3 cellular contexts compared by ENCODE assay signal in the genomic region with DNA sequence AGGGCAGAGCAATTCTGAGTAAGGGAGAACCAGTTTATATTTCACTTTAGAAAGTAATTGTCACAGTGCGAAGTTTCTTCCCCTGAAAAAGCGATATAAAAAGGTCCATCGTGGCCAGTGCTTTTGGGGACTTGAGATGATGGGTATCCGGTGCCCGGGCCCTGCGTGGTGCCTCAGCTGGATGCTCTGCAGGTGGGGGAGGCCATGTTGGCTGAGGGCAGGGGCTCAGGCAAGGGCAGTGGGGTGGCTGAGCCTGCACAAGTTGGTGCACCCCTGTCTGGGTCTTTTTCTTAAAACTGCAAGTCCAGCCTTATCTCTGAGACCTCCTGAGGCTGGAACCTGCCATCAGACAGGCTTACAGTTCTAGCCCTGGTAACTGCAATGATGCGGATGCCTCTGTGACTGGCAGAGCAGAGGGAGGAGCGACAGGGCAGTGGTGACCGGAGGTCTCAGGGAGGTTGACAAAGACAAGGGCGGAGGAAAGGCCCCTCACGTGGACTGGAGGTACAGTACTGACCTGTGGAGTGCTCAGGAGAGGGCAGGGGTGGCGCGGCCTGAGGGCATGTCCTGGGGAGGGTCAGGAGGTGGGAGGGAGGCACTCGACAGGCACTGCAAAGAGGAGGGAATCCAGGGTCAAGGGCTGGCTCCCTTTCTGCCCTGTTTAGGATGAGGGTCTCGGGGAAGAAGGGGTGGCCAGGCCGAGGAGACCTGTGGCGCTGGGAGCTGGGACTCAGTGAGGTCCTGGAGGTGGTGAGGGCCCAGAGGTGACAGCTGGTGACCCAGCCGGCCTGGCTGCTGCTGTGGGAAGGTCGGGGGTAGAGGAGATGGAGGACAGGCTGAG.
TF ChIP-seq lines count a peak whose summit lies in the region.

No MANE protein-coding gene starts in this region.

TF ChIP-seq in SK-N-SH, 30 proteins besides CTCF, POLR2A, EP300 and RAD21:
- TF ChIP-seq GATA2 (CRISPR knock-in tag; IDR thresholded peaks at IDR 0.05) (no peak), RXRA (IDR thresholded peaks at IDR 0.05; ENCODE audit: borderline replicate concordance, low read depth) (no peak), NRF1 (IDR thresholded peaks at IDR 0.05; ENCODE audit: low read depth, low read length) (no peak), MXI1 (IDR thresholded peaks at IDR 0.05; ENCODE audit: low read depth, low read length) (no peak), FOXM1 (IDR thresholded peaks at IDR 0.05; ENCODE audit: low read depth) (no peak), JUND (IDR thresholded peaks at IDR 0.05) (no peak), FOXJ3 (CRISPR knock-in tag; IDR thresholded peaks at IDR 0.05) (no peak), SMC3 (IDR thresholded peaks at IDR 0.05; ENCODE audit: low read depth, low read length) (no peak), POLR2AphosphoS5 (IDR thresholded peaks at IDR 0.05; ENCODE audit: low read depth, low read length) (no peak), CHD2 (IDR thresholded peaks at IDR 0.05; ENCODE audit: low read length, partially characterized antibody) (no peak), ELF1 (IDR thresholded peaks at IDR 0.05) (no peak), TCF12 (IDR thresholded peaks at IDR 0.05) (no peak)
- TF ChIP-seq, protein P1, sequence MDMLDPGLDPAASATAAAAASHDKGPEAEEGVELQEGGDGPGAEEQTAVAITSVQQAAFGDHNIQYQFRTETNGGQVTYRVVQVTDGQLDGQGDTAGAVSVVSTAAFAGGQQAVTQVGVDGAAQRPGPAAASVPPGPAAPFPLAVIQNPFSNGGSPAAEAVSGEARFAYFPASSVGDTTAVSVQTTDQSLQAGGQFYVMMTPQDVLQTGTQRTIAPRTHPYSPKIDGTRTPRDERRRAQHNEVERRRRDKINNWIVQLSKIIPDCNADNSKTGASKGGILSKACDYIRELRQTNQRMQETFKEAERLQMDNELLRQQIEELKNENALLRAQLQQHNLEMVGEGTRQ (IDR thresholded peaks at IDR 0.05; ENCODE audit: borderline replicate concordance, low read depth, low read length), result no peak
- TF ChIP-seq, protein P2, sequence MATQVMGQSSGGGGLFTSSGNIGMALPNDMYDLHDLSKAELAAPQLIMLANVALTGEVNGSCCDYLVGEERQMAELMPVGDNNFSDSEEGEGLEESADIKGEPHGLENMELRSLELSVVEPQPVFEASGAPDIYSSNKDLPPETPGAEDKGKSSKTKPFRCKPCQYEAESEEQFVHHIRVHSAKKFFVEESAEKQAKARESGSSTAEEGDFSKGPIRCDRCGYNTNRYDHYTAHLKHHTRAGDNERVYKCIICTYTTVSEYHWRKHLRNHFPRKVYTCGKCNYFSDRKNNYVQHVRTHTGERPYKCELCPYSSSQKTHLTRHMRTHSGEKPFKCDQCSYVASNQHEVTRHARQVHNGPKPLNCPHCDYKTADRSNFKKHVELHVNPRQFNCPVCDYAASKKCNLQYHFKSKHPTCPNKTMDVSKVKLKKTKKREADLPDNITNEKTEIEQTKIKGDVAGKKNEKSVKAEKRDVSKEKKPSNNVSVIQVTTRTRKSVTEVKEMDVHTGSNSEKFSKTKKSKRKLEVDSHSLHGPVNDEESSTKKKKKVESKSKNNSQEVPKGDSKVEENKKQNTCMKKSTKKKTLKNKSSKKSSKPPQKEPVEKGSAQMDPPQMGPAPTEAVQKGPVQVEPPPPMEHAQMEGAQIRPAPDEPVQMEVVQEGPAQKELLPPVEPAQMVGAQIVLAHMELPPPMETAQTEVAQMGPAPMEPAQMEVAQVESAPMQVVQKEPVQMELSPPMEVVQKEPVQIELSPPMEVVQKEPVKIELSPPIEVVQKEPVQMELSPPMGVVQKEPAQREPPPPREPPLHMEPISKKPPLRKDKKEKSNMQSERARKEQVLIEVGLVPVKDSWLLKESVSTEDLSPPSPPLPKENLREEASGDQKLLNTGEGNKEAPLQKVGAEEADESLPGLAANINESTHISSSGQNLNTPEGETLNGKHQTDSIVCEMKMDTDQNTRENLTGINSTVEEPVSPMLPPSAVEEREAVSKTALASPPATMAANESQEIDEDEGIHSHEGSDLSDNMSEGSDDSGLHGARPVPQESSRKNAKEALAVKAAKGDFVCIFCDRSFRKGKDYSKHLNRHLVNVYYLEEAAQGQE (IDR thresholded peaks at IDR 0.05; ENCODE audit: low read depth, low read length), result no peak
- TF ChIP-seq, protein P3, sequence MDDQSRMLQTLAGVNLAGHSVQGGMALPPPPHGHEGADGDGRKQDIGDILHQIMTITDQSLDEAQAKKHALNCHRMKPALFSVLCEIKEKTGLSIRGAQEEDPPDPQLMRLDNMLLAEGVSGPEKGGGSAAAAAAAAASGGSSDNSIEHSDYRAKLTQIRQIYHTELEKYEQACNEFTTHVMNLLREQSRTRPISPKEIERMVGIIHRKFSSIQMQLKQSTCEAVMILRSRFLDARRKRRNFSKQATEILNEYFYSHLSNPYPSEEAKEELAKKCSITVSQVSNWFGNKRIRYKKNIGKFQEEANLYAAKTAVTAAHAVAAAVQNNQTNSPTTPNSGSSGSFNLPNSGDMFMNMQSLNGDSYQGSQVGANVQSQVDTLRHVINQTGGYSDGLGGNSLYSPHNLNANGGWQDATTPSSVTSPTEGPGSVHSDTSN (IDR thresholded peaks at IDR 0.05), result no peak

TF ChIP-seq in SK-N-SH treated with all-trans-retinoic acid at 6 μM for 48 hours, 23 proteins besides CTCF, POLR2A, EP300 and RAD21:
- TF ChIP-seq ZFP30 (CRISPR knock-in tag; IDR thresholded peaks at IDR 0.05) (no peak), SNAI2 (CRISPR knock-in tag; IDR thresholded peaks at IDR 0.05) (no peak), ZC3H10 (CRISPR knock-in tag; IDR thresholded peaks at IDR 0.05) (no peak), ZNF565 (CRISPR knock-in tag; conservative IDR thresholded peaks at IDR 0.05; ENCODE audit: low read depth) (no peak), ESRRG (CRISPR knock-in tag; IDR thresholded peaks at IDR 0.05) (no peak)
- TF ChIP-seq, protein P4, sequence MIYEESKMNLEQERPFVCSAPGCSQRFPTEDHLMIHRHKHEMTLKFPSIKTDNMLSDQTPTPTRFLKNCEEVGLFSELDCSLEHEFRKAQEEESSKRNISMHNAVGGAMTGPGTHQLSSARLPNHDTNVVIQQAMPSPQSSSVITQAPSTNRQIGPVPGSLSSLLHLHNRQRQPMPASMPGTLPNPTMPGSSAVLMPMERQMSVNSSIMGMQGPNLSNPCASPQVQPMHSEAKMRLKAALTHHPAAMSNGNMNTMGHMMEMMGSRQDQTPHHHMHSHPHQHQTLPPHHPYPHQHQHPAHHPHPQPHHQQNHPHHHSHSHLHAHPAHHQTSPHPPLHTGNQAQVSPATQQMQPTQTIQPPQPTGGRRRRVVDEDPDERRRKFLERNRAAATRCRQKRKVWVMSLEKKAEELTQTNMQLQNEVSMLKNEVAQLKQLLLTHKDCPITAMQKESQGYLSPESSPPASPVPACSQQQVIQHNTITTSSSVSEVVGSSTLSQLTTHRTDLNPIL (CRISPR knock-in tag; IDR thresholded peaks at IDR 0.05; ENCODE audit: low read depth), result no peak

TF ChIP-seq in HepG2, 621 proteins besides CTCF, POLR2A, EP300 and RAD21 (continues in another document):
- no peak for TF ChIP-seq ZFAT (CRISPR knock-in tag; conservative IDR thresholded peaks at IDR 0.05)
- TF ChIP-seq, protein P5, sequence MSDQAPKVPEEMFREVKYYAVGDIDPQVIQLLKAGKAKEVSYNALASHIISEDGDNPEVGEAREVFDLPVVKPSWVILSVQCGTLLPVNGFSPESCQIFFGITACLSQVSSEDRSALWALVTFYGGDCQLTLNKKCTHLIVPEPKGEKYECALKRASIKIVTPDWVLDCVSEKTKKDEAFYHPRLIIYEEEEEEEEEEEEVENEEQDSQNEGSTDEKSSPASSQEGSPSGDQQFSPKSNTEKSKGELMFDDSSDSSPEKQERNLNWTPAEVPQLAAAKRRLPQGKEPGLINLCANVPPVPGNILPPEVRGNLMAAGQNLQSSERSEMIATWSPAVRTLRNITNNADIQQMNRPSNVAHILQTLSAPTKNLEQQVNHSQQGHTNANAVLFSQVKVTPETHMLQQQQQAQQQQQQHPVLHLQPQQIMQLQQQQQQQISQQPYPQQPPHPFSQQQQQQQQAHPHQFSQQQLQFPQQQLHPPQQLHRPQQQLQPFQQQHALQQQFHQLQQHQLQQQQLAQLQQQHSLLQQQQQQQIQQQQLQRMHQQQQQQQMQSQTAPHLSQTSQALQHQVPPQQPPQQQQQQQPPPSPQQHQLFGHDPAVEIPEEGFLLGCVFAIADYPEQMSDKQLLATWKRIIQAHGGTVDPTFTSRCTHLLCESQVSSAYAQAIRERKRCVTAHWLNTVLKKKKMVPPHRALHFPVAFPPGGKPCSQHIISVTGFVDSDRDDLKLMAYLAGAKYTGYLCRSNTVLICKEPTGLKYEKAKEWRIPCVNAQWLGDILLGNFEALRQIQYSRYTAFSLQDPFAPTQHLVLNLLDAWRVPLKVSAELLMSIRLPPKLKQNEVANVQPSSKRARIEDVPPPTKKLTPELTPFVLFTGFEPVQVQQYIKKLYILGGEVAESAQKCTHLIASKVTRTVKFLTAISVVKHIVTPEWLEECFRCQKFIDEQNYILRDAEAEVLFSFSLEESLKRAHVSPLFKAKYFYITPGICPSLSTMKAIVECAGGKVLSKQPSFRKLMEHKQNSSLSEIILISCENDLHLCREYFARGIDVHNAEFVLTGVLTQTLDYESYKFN (CRISPR knock-in tag; conservative IDR thresholded peaks at IDR 0.05), result no peak
- TF ChIP-seq KDM6A (CRISPR knock-in tag; IDR thresholded peaks at IDR 0.05; ENCODE audit: low read depth), result no peak
- no peak for TF ChIP-seq ZNF543 (CRISPR knock-in tag; IDR thresholded peaks at IDR 0.05)
- no peak for TF ChIP-seq ZNF629 (CRISPR knock-in tag; conservative IDR thresholded peaks at IDR 0.05)
- TF ChIP-seq ZSCAN12 (CRISPR knock-in tag; IDR thresholded peaks at IDR 0.05), result no peak
- no peak for TF ChIP-seq RORA (CRISPR knock-in tag; IDR thresholded peaks at IDR 0.05)
- TF ChIP-seq, protein P6, sequence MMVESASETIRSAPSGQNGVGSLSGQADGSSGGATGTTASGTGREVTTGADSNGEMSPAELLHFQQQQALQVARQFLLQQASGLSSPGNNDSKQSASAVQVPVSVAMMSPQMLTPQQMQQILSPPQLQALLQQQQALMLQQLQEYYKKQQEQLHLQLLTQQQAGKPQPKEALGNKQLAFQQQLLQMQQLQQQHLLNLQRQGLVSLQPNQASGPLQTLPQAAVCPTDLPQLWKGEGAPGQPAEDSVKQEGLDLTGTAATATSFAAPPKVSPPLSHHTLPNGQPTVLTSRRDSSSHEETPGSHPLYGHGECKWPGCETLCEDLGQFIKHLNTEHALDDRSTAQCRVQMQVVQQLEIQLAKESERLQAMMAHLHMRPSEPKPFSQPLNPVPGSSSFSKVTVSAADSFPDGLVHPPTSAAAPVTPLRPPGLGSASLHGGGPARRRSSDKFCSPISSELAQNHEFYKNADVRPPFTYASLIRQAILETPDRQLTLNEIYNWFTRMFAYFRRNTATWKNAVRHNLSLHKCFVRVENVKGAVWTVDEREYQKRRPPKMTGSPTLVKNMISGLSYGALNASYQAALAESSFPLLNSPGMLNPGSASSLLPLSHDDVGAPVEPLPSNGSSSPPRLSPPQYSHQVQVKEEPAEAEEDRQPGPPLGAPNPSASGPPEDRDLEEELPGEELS (CRISPR knock-in tag; IDR thresholded peaks at IDR 0.05), result no peak
- no peak for TF ChIP-seq ZNF329 (CRISPR knock-in tag; IDR thresholded peaks at IDR 0.05; ENCODE audit: low read depth)
- TF ChIP-seq KLF9 (CRISPR knock-in tag; IDR thresholded peaks at IDR 0.05; ENCODE audit: low read depth), result no peak
- TF ChIP-seq ZNF562 (CRISPR knock-in tag; IDR thresholded peaks at IDR 0.05; ENCODE audit: borderline replicate concordance), result no peak
- TF ChIP-seq, protein P7, sequence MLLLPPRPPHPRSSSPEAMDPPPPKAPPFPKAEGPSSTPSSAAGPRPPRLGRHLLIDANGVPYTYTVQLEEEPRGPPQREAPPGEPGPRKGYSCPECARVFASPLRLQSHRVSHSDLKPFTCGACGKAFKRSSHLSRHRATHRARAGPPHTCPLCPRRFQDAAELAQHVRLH (CRISPR knock-in tag; IDR thresholded peaks at IDR 0.05; ENCODE audit: borderline replicate concordance, low read depth), result no peak
- TF ChIP-seq ZNF335 (CRISPR knock-in tag; IDR thresholded peaks at IDR 0.05), result no peak
- TF ChIP-seq ATF7 (IDR thresholded peaks at IDR 0.05), result no peak
- no peak for TF ChIP-seq ATF7 (CRISPR knock-in tag; IDR thresholded peaks at IDR 0.05)
- peak; percentile 17; the same call in 1 of the 2 replicates for TF ChIP-seq ZNF768 (CRISPR knock-in tag; IDR thresholded peaks at IDR 0.05)
- no peak for TF ChIP-seq SP140L (CRISPR knock-in tag; IDR thresholded peaks at IDR 0.05; ENCODE audit: borderline replicate concordance)
- TF ChIP-seq, protein P8, sequence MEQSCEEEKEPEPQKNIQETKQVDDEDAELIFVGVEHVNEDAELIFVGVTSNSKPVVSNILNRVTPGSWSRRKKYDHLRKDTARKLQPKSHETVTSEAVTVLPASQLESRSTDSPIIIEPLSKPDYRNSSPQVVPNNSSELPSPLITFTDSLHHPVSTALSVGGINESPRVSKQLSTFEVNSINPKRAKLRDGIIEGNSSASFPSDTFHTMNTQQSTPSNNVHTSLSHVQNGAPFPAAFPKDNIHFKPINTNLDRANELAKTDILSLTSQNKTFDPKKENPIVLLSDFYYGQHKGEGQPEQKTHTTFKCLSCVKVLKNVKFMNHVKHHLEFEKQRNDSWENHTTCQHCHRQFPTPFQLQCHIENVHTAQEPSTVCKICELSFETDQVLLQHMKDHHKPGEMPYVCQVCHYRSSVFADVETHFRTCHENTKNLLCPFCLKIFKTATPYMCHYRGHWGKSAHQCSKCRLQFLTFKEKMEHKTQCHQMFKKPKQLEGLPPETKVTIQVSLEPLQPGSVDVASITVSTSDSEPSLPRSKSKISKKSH (CRISPR knock-in tag; IDR thresholded peaks at IDR 0.05; ENCODE audit: borderline replicate concordance), result no peak; the same call in 1 of the 2 replicates
- TF ChIP-seq, protein P9, sequence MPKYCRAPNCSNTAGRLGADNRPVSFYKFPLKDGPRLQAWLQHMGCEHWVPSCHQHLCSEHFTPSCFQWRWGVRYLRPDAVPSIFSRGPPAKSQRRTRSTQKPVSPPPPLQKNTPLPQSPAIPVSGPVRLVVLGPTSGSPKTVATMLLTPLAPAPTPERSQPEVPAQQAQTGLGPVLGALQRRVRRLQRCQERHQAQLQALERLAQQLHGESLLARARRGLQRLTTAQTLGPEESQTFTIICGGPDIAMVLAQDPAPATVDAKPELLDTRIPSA (CRISPR knock-in tag; IDR thresholded peaks at IDR 0.05; ENCODE audit: borderline replicate concordance), result 0 out of 2 replicates have a peak, but pooled peaks have one; percentile 13
- no peak for TF ChIP-seq RARA (CRISPR knock-in tag; IDR thresholded peaks at IDR 0.05)
- no peak for TF ChIP-seq SRSF1 (optimal IDR thresholded peaks at IDR 0.05; ENCODE audit: low read depth, low read length)
- no peak for TF ChIP-seq ZBTB21 (CRISPR knock-in tag; IDR thresholded peaks at IDR 0.05)
- TF ChIP-seq, protein P10, sequence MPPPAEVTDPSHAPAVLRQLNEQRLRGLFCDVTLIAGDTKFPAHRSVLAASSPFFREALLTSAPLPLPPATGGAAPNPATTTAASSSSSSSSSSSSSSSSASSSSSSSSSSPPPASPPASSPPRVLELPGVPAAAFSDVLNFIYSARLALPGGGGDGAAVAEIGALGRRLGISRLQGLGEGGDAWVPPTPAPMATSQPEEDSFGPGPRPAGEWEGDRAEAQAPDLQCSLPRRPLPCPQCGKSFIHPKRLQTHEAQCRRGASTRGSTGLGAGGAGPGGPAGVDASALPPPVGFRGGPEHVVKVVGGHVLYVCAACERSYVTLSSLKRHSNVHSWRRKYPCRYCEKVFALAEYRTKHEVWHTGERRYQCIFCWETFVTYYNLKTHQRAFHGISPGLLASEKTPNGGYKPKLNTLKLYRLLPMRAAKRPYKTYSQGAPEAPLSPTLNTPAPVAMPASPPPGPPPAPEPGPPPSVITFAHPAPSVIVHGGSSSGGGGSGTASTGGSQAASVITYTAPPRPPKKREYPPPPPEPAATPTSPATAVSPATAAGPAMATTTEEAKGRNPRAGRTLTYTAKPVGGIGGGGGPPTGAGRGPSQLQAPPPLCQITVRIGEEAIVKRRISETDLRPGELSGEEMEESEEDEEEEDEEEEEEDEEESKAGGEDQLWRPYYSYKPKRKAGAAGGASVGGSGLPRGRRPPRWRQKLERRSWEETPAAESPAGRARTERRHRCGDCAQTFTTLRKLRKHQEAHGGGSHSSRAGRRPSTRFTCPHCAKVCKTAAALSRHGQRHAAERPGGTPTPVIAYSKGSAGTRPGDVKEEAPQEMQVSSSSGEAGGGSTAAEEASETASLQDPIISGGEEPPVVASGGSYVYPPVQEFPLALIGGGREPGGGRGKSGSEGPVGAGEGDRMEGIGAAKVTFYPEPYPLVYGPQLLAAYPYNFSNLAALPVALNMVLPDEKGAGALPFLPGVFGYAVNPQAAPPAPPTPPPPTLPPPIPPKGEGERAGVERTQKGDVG (CRISPR knock-in tag; IDR thresholded peaks at IDR 0.05; ENCODE audit: borderline replicate concordance), result no peak
